ENCODE assay signal across 11 cellular contexts in genomic region chr5:150460781-150461180, GRCh38. TPM values are rescaled to one million over a fixed set of nuclear protein-coding genes. Genes with fewer than 3 reads are reported as not detected.
A peak's percentile ranks its signal among the peaks of the same experiment; 100 is the strongest.
DNase-seq lines count a peak whose midpoint lies in the region; ATAC-seq and TF ChIP-seq lines count a peak whose summit lies in the region.
"Had no signal": no experiment of that assay in that cellular context is flagged by ENCODE, and none has a peak within 500 bp of the region (broad histone marks: within the 10 kb centered on the region; RNA-seq: fewer than 3 reads in every experiment).

No MANE protein-coding gene starts in this region.

- peak overlapping the region; percentile 45 for H3K9ac ChIP-seq in HUES6 (ENCODE audit: low read length)

- CTCF ChIA-PET in activated CD8-positive, alpha-beta memory T cell treated with anti-CD3 and anti-CD28 coated beads, Interleukin-2, amount 10 ng/mL, durations not matched to agents 7 days and 5 days (lab: Charles Lee): interaction anchor here (0.8 to 5.0 kb wide), 3 partner anchors 9 to 85 kb away, joined by 3 to 30 read pairs (median 4); no protein-coding TSS in a partner anchor

- no peaks in the 10 kb centered on the region for H3K9me3 ChIP-seq in HUES6 (ENCODE audit: control insufficient read depth, insufficient read depth, low read depth, low read length)
- H3K9me3 ChIP-seq: SJSA1 had no signal

- no peak for ATAC-seq in activated naive CD8-positive, alpha-beta T cell treated with anti-CD3 and anti-CD28 coated beads, Interleukin-2, amount 50 U/mL, for 24 hours
- peak; percentile 2 for ATAC-seq in stimulated activated memory B cell treated with anti-CD40 and anti-IgM and Interleukin-4, amounts not matched to agents 10 μg/mL and 1 μg/mL and 100 μg/mL, for 72 hours
- ATAC-seq in activated CD8-positive, alpha-beta memory T cell treated with anti-CD3 and anti-CD28 coated beads, Interleukin-2, amount 10 ng/mL, durations not matched to agents 7 days and 5 days: no peak
- ATAC-seq in HG02852 (IDR thresholded peaks at IDR 0.05; ENCODE audit: unreplicated experiment): no peak
- no peak for ATAC-seq in GM19452 (IDR thresholded peaks at IDR 0.05; ENCODE audit: unreplicated experiment)
- ATAC-seq: activated T-cell treated with anti-CD3 and anti-CD28 coated beads, Interleukin-2, amount 50 U/mL, for 4 hours; WTC11 had no signal

- no peak overlapping the region for H3K4me3 Mint-ChIP-seq in activated naive CD8-positive, alpha-beta T cell
- no peak overlapping the region for H3K4me3 Mint-ChIP-seq in activated naive CD8-positive, alpha-beta T cell treated with anti-CD3 and anti-CD28 coated beads, Interleukin-2, amount 50 U/mL, for 24 hours
- H3K4me3 Mint-ChIP-seq in brain: no peak overlapping the region
- H3K4me3 Mint-ChIP-seq in stimulated activated memory B cell treated with anti-CD40 and anti-IgM and Interleukin-4, amounts not matched to agents 10 μg/mL and 1 μg/mL and 100 μg/mL, for 72 hours: no peak overlapping the region
- H3K4me3 Mint-ChIP-seq in activated CD8-positive, alpha-beta memory T cell treated with anti-CD3 and anti-CD28 coated beads, Interleukin-2, amount 10 ng/mL, durations not matched to agents 7 days and 5 days: no peak overlapping the region
- H3K4me3 Mint-ChIP-seq: activated T-cell treated with anti-CD3 and anti-CD28 coated beads, Interleukin-2, amount 50 U/mL, for 4 hours; WTC11 had no signal

- H3K4me3 ChIP-seq in HUES6 (ENCODE audit: low read depth, low read length): no peak overlapping the region
- H3K4me3 ChIP-seq: SJSA1 had no signal

- DNase-seq in activated naive CD8-positive, alpha-beta T cell treated with anti-CD3 and anti-CD28 coated beads, Interleukin-2, amount 50 U/mL, for 24 hours: no peak
- no peak for DNase-seq in activated CD8-positive, alpha-beta memory T cell treated with anti-CD3 and anti-CD28 coated beads, Interleukin-2, amount 10 ng/mL, durations not matched to agents 7 days and 5 days
- DNase-seq: activated T-cell treated with anti-CD3 and anti-CD28 coated beads, Interleukin-2, amount 50 U/mL, for 4 hours had no signal

- peak overlapping the region; percentile 73; the same call in 1 of the 2 replicates for H3K27ac ChIP-seq in HUES6 (ENCODE audit: low read depth, low read length)
- H3K27ac ChIP-seq: SJSA1 had no signal

- peaks cover 35% of the 10 kb centered on the region for H3K4me1 Mint-ChIP-seq in activated naive CD8-positive, alpha-beta T cell (ENCODE audit: low read depth)
- H3K4me1 Mint-ChIP-seq in activated naive CD8-positive, alpha-beta T cell treated with anti-CD3 and anti-CD28 coated beads, Interleukin-2, amount 50 U/mL, for 24 hours: peaks cover 28% of the 10 kb centered on the region
- H3K4me1 Mint-ChIP-seq in brain: peaks cover 16% of the 10 kb centered on the region
- peaks cover 48% of the 10 kb centered on the region for H3K4me1 Mint-ChIP-seq in stimulated activated memory B cell treated with anti-CD40 and anti-IgM and Interleukin-4, amounts not matched to agents 10 μg/mL and 1 μg/mL and 100 μg/mL, for 72 hours
- peaks cover 23% of the 10 kb centered on the region for H3K4me1 Mint-ChIP-seq in activated CD8-positive, alpha-beta memory T cell treated with anti-CD3 and anti-CD28 coated beads, Interleukin-2, amount 10 ng/mL, durations not matched to agents 7 days and 5 days

- no peaks in the 10 kb centered on the region for H3K9me3 Mint-ChIP-seq in activated naive CD8-positive, alpha-beta T cell (ENCODE audit: low read depth)
- H3K9me3 Mint-ChIP-seq in activated naive CD8-positive, alpha-beta T cell treated with anti-CD3 and anti-CD28 coated beads, Interleukin-2, amount 50 U/mL, for 24 hours: no peaks in the 10 kb centered on the region
- peaks cover 0 to 3% (median 0%) of the 10 kb centered on the region in 5 experiments for H3K9me3 Mint-ChIP-seq in brain
- no peaks in the 10 kb centered on the region for H3K9me3 Mint-ChIP-seq in stimulated activated memory B cell treated with anti-CD40 and anti-IgM and Interleukin-4, amounts not matched to agents 10 μg/mL and 1 μg/mL and 100 μg/mL, for 72 hours
- H3K9me3 Mint-ChIP-seq in activated CD8-positive, alpha-beta memory T cell treated with anti-CD3 and anti-CD28 coated beads, Interleukin-2, amount 10 ng/mL, durations not matched to agents 7 days and 5 days (ENCODE audit: low read depth): no peaks in the 10 kb centered on the region
- H3K9me3 Mint-ChIP-seq: activated T-cell treated with anti-CD3 and anti-CD28 coated beads, Interleukin-2, amount 50 U/mL, for 4 hours; WTC11 had no signal

- peak overlapping the region; percentile 58 for H3K27ac Mint-ChIP-seq in activated naive CD8-positive, alpha-beta T cell
- H3K27ac Mint-ChIP-seq in activated naive CD8-positive, alpha-beta T cell treated with anti-CD3 and anti-CD28 coated beads, Interleukin-2, amount 50 U/mL, for 24 hours: no peak overlapping the region
- peak overlapping the region in 3 of 5 experiments; percentile 22 to 61 (median 26) for H3K27ac Mint-ChIP-seq in brain
- H3K27ac Mint-ChIP-seq in stimulated activated memory B cell treated with anti-CD40 and anti-IgM and Interleukin-4, amounts not matched to agents 10 μg/mL and 1 μg/mL and 100 μg/mL, for 72 hours: peak overlapping the region; percentile 100
- H3K27ac Mint-ChIP-seq in activated CD8-positive, alpha-beta memory T cell treated with anti-CD3 and anti-CD28 coated beads, Interleukin-2, amount 10 ng/mL, durations not matched to agents 7 days and 5 days: no peak overlapping the region
- H3K27ac Mint-ChIP-seq: WTC11 had no signal

- H3K27me3 Mint-ChIP-seq in activated naive CD8-positive, alpha-beta T cell: no peaks in the 10 kb centered on the region
- no peaks in the 10 kb centered on the region for H3K27me3 Mint-ChIP-seq in activated naive CD8-positive, alpha-beta T cell treated with anti-CD3 and anti-CD28 coated beads, Interleukin-2, amount 50 U/mL, for 24 hours
- H3K27me3 Mint-ChIP-seq in brain: no peaks in the 10 kb centered on the region
- H3K27me3 Mint-ChIP-seq in stimulated activated memory B cell treated with anti-CD40 and anti-IgM and Interleukin-4, amounts not matched to agents 10 μg/mL and 1 μg/mL and 100 μg/mL, for 72 hours: no peaks in the 10 kb centered on the region
- no peaks in the 10 kb centered on the region for H3K27me3 Mint-ChIP-seq in activated CD8-positive, alpha-beta memory T cell treated with anti-CD3 and anti-CD28 coated beads, Interleukin-2, amount 10 ng/mL, durations not matched to agents 7 days and 5 days

- no peaks in the 10 kb centered on the region for H3K27me3 ChIP-seq in HUES6 (ENCODE audit: control insufficient read depth, insufficient read depth, low read length)
- H3K27me3 ChIP-seq: SJSA1 had no signal

- peaks cover 60% of the 10 kb centered on the region for H3K4me1 ChIP-seq in HUES6 (ENCODE audit: control insufficient read depth, insufficient read depth, low read length)

- H3K36me3 ChIP-seq in HUES6 (ENCODE audit: control insufficient read depth, insufficient read depth, low read length): no peaks in the 10 kb centered on the region
- H3K36me3 ChIP-seq: SJSA1 had no signal

- H3K36me3 Mint-ChIP-seq in activated naive CD8-positive, alpha-beta T cell: no peaks in the 10 kb centered on the region
- no peaks in the 10 kb centered on the region for H3K36me3 Mint-ChIP-seq in activated naive CD8-positive, alpha-beta T cell treated with anti-CD3 and anti-CD28 coated beads, Interleukin-2, amount 50 U/mL, for 24 hours (ENCODE audit: low read depth)
- no peaks in the 10 kb centered on the region for H3K36me3 Mint-ChIP-seq in brain
- H3K36me3 Mint-ChIP-seq in stimulated activated memory B cell treated with anti-CD40 and anti-IgM and Interleukin-4, amounts not matched to agents 10 μg/mL and 1 μg/mL and 100 μg/mL, for 72 hours: no peaks in the 10 kb centered on the region
- H3K36me3 Mint-ChIP-seq in activated CD8-positive, alpha-beta memory T cell treated with anti-CD3 and anti-CD28 coated beads, Interleukin-2, amount 10 ng/mL, durations not matched to agents 7 days and 5 days: no peaks in the 10 kb centered on the region
- H3K36me3 Mint-ChIP-seq: WTC11 had no signal

- no peak for TF ChIP-seq CTCF in brain (conservative IDR thresholded peaks at IDR 0.05)

RNA-seq across cellular contexts. Expression of gene RPS14, which starts 11.2 kb away (rescaled TPM):
- polyA plus RNA-seq in brain (ENCODE audit: insufficient read depth, low read depth, low replicate concordance): 2,096 TPM
- total RNA-seq in activated CD8-positive, alpha-beta memory T cell treated with anti-CD3 and anti-CD28 coated beads, Interleukin-2, amount 10 ng/mL, durations not matched to agents 7 days and 5 days: 1,000 to 10,000 TPM; 1,980 to 2,218 TPM

RNA-seq across cellular contexts. Expression of gene NDST1, which starts 47.1 kb away (rescaled TPM):
- polyA plus RNA-seq in brain (ENCODE audit: insufficient read depth, low read depth, low replicate concordance): 40.0 TPM
- total RNA-seq in activated CD8-positive, alpha-beta memory T cell treated with anti-CD3 and anti-CD28 coated beads, Interleukin-2, amount 10 ng/mL, durations not matched to agents 7 days and 5 days: under 1 TPM; 0.58 to 0.68 TPM

RNA-seq across cellular contexts. Expression of gene CD74, which starts 48.1 kb away (rescaled TPM):
- 333 TPM for polyA plus RNA-seq in brain (ENCODE audit: insufficient read depth, low read depth, low replicate concordance)
- 1,000 to 10,000 TPM; 1,513 to 1,561 TPM for total RNA-seq in activated CD8-positive, alpha-beta memory T cell treated with anti-CD3 and anti-CD28 coated beads, Interleukin-2, amount 10 ng/mL, durations not matched to agents 7 days and 5 days
- total RNA-seq: SJSA1 had no signal

Comparison
In these comparisons a context has a peak if more than half of its experiments do, and no peak if none do; other contexts are left out.
1. H3K27ac Mint-ChIP-seq: peak in activated naive CD8-positive, alpha-beta T cell (single experiment), brain (3 of 5) and stimulated activated memory B cell treated with anti-CD40 and anti-IgM and Interleukin-4, amounts not matched to agents 10 μg/mL and 1 μg/mL and 100 μg/mL, for 72 hours (single experiment); none in activated naive CD8-positive, alpha-beta T cell treated with anti-CD3 and anti-CD28 coated beads, Interleukin-2, amount 50 U/mL, for 24 hours (single experiment) and activated CD8-positive, alpha-beta memory T cell treated with anti-CD3 and anti-CD28 coated beads, Interleukin-2, amount 10 ng/mL, durations not matched to agents 7 days and 5 days (single experiment).